ENCODE assay signal across 8 cellular contexts in the genomic region with DNA sequence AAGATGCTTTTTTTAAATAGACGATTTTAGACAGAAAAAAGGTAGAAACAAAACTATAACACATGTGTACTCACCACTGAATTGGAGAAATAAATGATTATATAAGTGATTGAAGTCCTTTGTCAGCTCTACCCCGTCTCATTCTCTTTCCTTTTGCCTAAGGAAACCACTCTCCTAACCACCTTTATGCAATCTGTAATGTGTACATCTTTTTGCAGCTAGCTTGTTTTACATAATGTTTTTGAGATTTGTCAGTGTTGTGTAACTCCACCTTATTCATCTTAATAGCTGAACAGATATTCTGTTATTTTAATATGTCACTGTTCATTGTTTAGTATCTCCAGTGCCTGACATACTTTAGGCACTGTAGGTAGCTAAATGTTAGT. TPM values are rescaled to one million over a fixed set of nuclear protein-coding genes. Genes with fewer than 3 reads are reported as not detected.
DNase-seq lines count a peak whose midpoint lies in the region; ATAC-seq, FAIRE-seq and TF ChIP-seq lines count a peak whose summit lies in the region.

No MANE protein-coding gene starts in this region.

- H3K4me1 Mint-ChIP-seq in memory B cell: peaks cover 17% of the 10 kb centered on the region

- H3K4me3 ChIP-seq in right atrium auricular region (peak overlapping the region; percentile 71 to 74), body of pancreas (peak overlapping the region; percentile 56 to 75)

- peak overlapping the region; percentile 97 for H3K4me3 Mint-ChIP-seq in memory B cell

- H3K27ac Mint-ChIP-seq in memory B cell: peak overlapping the region; percentile 98

- no peak for DNase-seq in right atrium auricular region (ENCODE audit: low spot score)
- no peak for DNase-seq in Right ventricle myocardium inferior (ENCODE audit: missing footprints)
- no peak for DNase-seq in body of pancreas
- DNase-seq in memory B cell (ENCODE audit: low spot score in 2 of 2): no peak
- no peak for DNase-seq in D721Med (ENCODE audit: insufficient read length, low spot score)
- no peak for DNase-seq in GM20000 (ENCODE audit: low spot score)

- TF ChIP-seq CTCF in right atrium auricular region (IDR thresholded peaks at IDR 0.05): no peak
- TF ChIP-seq CTCF in body of pancreas (IDR thresholded peaks at IDR 0.05): no peak
- TF ChIP-seq CTCF in D721Med (IDR thresholded peaks at IDR 0.05; ENCODE audit: insufficient read depth, missing control alignments): no peak
- no peak for TF ChIP-seq CTCF in GM20000 (IDR thresholded peaks at IDR 0.05; ENCODE audit: extremely low read depth, missing control alignments)

- H3K27me3 Mint-ChIP-seq in memory B cell: no peaks in the 10 kb centered on the region

- H3K27ac ChIP-seq in right atrium auricular region: peak overlapping the region; percentile 90 to 92
- peak overlapping the region; percentile 88 to 96 (median 93) for H3K27ac ChIP-seq in body of pancreas

- no peak for FAIRE-seq in D721Med (lab: Jason Lieb, UNC)

- H3K36me3 Mint-ChIP-seq in memory B cell: peaks cover 11% of the 10 kb centered on the region

- ATAC-seq in Right ventricle myocardium inferior: no peak
- no peak for ATAC-seq in body of pancreas
- no peak for ATAC-seq in memory B cell (ENCODE audit: low read depth)
- ATAC-seq in HG02870 (IDR thresholded peaks at IDR 0.05; ENCODE audit: unreplicated experiment): no peak
- ATAC-seq in GM19351 (IDR thresholded peaks at IDR 0.05; ENCODE audit: unreplicated experiment): no peak

- H3K36me3 ChIP-seq in right atrium auricular region (peaks cover 10% of the 10 kb centered on the region), body of pancreas (replicated peaks in 1 of 2; ENCODE audit: insufficient read depth in 1 of 2, low read depth in 2 of 2) (peaks cover 0 to 3% of the 10 kb centered on the region in 2 donors)

- intact Hi-C loops in Right ventricle myocardium inferior (cut with DNase I): no loop called here
- intact Hi-C loops in body of pancreas (cut with DNase I): no loop called here

- no peaks in the 10 kb centered on the region for H3K9me3 ChIP-seq in right atrium auricular region
- H3K9me3 ChIP-seq in body of pancreas: no peaks in the 10 kb centered on the region

- WGBS in body of pancreas, 2 donors: 0 to 1% methylated on average over 2 of the region's 2 CpGs

- no peaks in the 10 kb centered on the region for H3K9me3 Mint-ChIP-seq in memory B cell

- TF ChIP-seq POLR2A in body of pancreas (IDR thresholded peaks at IDR 0.05): no peak

- peaks cover 0 to 29% of the 10 kb centered on the region in 2 donors for H3K4me1 ChIP-seq in right atrium auricular region
- peaks cover 19% of the 10 kb centered on the region for H3K4me1 ChIP-seq in body of pancreas

- H3K27me3 ChIP-seq in right atrium auricular region: no peaks in the 10 kb centered on the region
- no peaks in the 10 kb centered on the region for H3K27me3 ChIP-seq in body of pancreas

RNA-seq across cellular contexts. Expression of gene FAM200B, which starts 0.7 kb away (rescaled TPM):
- 10 to 100 TPM; 41.4 to 57.4 TPM for total RNA-seq in right atrium auricular region
- total RNA-seq in Right ventricle myocardium inferior: 25.2 TPM
- total RNA-seq in body of pancreas: 10 to 100 TPM; 15.6 to 20.8 TPM

RNA-seq across cellular contexts. Expression of gene BST1, which starts 20.5 kb away (rescaled TPM):
- total RNA-seq in right atrium auricular region: 10 to 100 TPM in 1 of 2 donors, 1 to 10 TPM in 1; 9.5 to 10.2 TPM
- 3.8 TPM for total RNA-seq in Right ventricle myocardium inferior
- 1 to 10 TPM in 1 of 2 donors, under 1 TPM in 1; 0.99 to 1.6 TPM for total RNA-seq in body of pancreas

RNA-seq across cellular contexts. Expression of gene FBXL5, which starts 27.2 kb away (rescaled TPM):
- total RNA-seq in right atrium auricular region (10 to 100 TPM; 81.0 to 83.1 TPM), Right ventricle myocardium inferior (93.9 TPM), body of pancreas (10 to 100 TPM; 52.4 to 56.0 TPM)
